7 cellular contexts compared by ENCODE assay signal in the genomic region with DNA sequence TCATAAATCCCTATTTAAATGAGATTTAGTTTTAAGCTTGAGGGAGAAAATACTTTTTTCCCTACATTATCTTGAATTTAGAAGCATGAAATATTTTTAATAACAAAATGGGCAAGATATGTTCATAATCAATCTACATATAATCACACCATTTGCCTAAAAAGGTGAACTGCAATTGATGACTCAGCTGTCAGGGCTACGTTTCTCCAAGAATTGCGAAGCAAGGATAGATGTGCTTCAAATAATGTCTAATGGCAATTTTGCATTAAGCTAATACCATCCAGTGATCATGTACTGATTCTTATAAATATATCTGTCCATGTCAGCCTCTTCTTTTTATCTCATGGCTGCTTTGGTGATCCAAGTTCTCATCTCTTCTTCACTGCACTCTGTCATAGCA.
"Had no signal": no experiment of that assay in that cellular context is flagged by ENCODE, and none has a peak within 500 bp of the region (broad histone marks: within the 10 kb centered on the region; RNA-seq: fewer than 3 reads in every experiment).

No MANE protein-coding gene starts in this region.

- ATAC-seq: K562 had no signal

- H3K4me3 ChIP-seq: K562 had no signal

- H3K9ac ChIP-seq: KMS-11 had no signal

- FAIRE-seq: HTR-8/SVneo, K562 had no signal

- DNase-seq: IMR-90, KBM-7, KG1 had no signal

- H3K27ac ChIP-seq: HL-60, KMS-11 had no signal

- H3K4me2 ChIP-seq: KMS-11 had no signal
